Comparison of ENCODE assay signal across 3 cellular contexts in genomic region chr7:156889746-156890145, GRCh38.
A peak's percentile ranks its signal among the peaks of the same experiment; 100 is the strongest.
TF ChIP-seq lines count a peak whose summit lies in the region.

No MANE protein-coding gene starts in this region.

TF ChIP-seq in HepG2, 621 proteins besides CTCF, POLR2A, EP300 and RAD21:
- TF ChIP-seq CEBPB (IDR thresholded peaks at IDR 0.05; ENCODE audit: borderline replicate concordance, low read depth, low read length) (peak; percentile 60; the same call in 1 of the 2 replicates), CEBPG (CRISPR knock-in tag; IDR thresholded peaks at IDR 0.05) (0 out of 2 replicates have a peak, but pooled peaks have one; percentile 43), ZNF501 (CRISPR knock-in tag; IDR thresholded peaks at IDR 0.05) (no peak)

TF ChIP-seq in IMR-90, 13 proteins besides CTCF, POLR2A, EP300 and RAD21:
- TF ChIP-seq ELK1 (IDR thresholded peaks at IDR 0.05; ENCODE audit: borderline replicate concordance, low read depth, low read length) = no peak
- 0 out of 2 replicates have a peak, but pooled peaks have one; percentile 17 for TF ChIP-seq CEBPB (IDR thresholded peaks at IDR 0.05; ENCODE audit: low read depth, low read length)
TF ChIP-seq in IMR-90: peak in this region for 1.

TF ChIP-seq in H1, 55 proteins besides CTCF, POLR2A, EP300 and RAD21:
- TF ChIP-seq CEBPB (IDR thresholded peaks at IDR 0.05; ENCODE audit: low read depth, low read length) (0 out of 2 replicates have a peak, but pooled peaks have one; percentile 14), JUND (IDR thresholded peaks at IDR 0.05; ENCODE audit: low read length) (no peak)
